Comparison of ENCODE assay signal across 32 cellular contexts in genomic region chr10:71297343-71297742, GRCh38.
"Had no signal": no experiment of that assay in that cellular context is flagged by ENCODE, and none has a peak within 500 bp of the region (broad histone marks: within the 10 kb centered on the region; RNA-seq: fewer than 3 reads in every experiment).

No MANE protein-coding gene starts in this region.

- ATAC-seq: activated CD8-positive, alpha-beta T cell treated with anti-CD3 and anti-CD28 coated beads, Interleukin-2, amount 10 ng/mL, durations not matched to agents 7 days and 5 days; activated naive CD4-positive, alpha-beta T cell treated with anti-CD3 and anti-CD28 coated beads, Interleukin-2, amount 50 U/mL, for 72 hours; body of pancreas; PC-3; Right ventricle myocardium inferior had no signal

- H3K27ac ChIP-seq: adrenal gland, body of pancreas, breast epithelium, coronary artery, Peyer's patch, RWPE1, WERI-Rb-1 had no signal

- H3K36me3 ChIP-seq: breast epithelium had no signal

- H3K36me3 Mint-ChIP-seq: activated naive CD4-positive, alpha-beta T cell treated with anti-CD3 and anti-CD28 coated beads, Interleukin-2, amount 50 U/mL, for 72 hours had no signal

- H3K4me3 Mint-ChIP-seq: activated CD4-positive, alpha-beta T cell treated with anti-CD3 and anti-CD28 coated beads, Interleukin-2, amount 10 ng/mL, durations not matched to agents 24 days and 14 days; activated CD8-positive, alpha-beta T cell treated with anti-CD3 and anti-CD28 coated beads, Interleukin-2, amount 10 ng/mL, durations not matched to agents 7 days and 5 days; activated naive CD4-positive, alpha-beta T cell treated with anti-CD3 and anti-CD28 coated beads for 36 hours; activated T-cell treated with anti-CD3 and anti-CD28 coated beads, Interleukin-2, amount 50 U/mL, for 24 hours had no signal

- H3K4me1 ChIP-seq: adrenal gland, breast epithelium, Peyer's patch had no signal

- H3K9me3 Mint-ChIP-seq: activated CD4-positive, alpha-beta T cell treated with anti-CD3 and anti-CD28 coated beads, Interleukin-2, amount 10 ng/mL, durations not matched to agents 24 days and 14 days; activated naive CD4-positive, alpha-beta T cell treated with anti-CD3 and anti-CD28 coated beads for 36 hours; activated naive CD4-positive, alpha-beta T cell treated with anti-CD3 and anti-CD28 coated beads, Interleukin-2, amount 50 U/mL, for 72 hours; activated T-cell treated with anti-CD3 and anti-CD28 coated beads, Interleukin-2, amount 50 U/mL, for 24 hours; activated T-helper 2 cell treated with anti-CD3 and anti-CD28 coated beads, Interferon-gamma antibody, Interleukin-2, Interleukin-4, amounts not matched to agents 10 μg/mL and 5 μg/mL and 100 μg/mL, durations not matched to agents 14 hours and 24 hours and 36 hours had no signal

- H3K9me3 ChIP-seq: adrenal gland, body of pancreas, breast epithelium, MG63, Peyer's patch had no signal

- H3K4me3 ChIP-seq: adrenal gland, body of pancreas, breast epithelium, coronary artery, MG63, Peyer's patch had no signal

- H3K27ac Mint-ChIP-seq: activated CD4-positive, alpha-beta T cell treated with anti-CD3 and anti-CD28 coated beads, Interleukin-2, amount 10 ng/mL, durations not matched to agents 24 days and 14 days; activated CD8-positive, alpha-beta T cell treated with anti-CD3 and anti-CD28 coated beads, Interleukin-2, amount 10 ng/mL, durations not matched to agents 7 days and 5 days; activated naive CD4-positive, alpha-beta T cell treated with anti-CD3 and anti-CD28 coated beads for 36 hours; activated naive CD4-positive, alpha-beta T cell treated with anti-CD3 and anti-CD28 coated beads, Interleukin-2, amount 50 U/mL, for 72 hours; activated T-cell treated with anti-CD3 and anti-CD28 coated beads, Interleukin-2, amount 50 U/mL, for 24 hours; activated T-helper 2 cell treated with anti-CD3 and anti-CD28 coated beads, Interferon-gamma antibody, Interleukin-2, Interleukin-4, amounts not matched to agents 10 μg/mL and 5 μg/mL and 100 μg/mL, durations not matched to agents 14 hours and 24 hours and 36 hours had no signal

- H3K4me1 Mint-ChIP-seq: activated CD4-positive, alpha-beta T cell treated with anti-CD3 and anti-CD28 coated beads, Interleukin-2, amount 10 ng/mL, durations not matched to agents 24 days and 14 days had no signal

- DNase-seq: activated CD4-positive, alpha-beta T cell treated with anti-CD3 and anti-CD28 coated beads for 1 hour; activated CD4-positive, alpha-beta T cell treated with anti-CD3 and anti-CD28 coated beads, Interleukin-2, amount 10 ng/mL, durations not matched to agents 24 days and 14 days; activated CD4-positive, alpha-beta T cell treated with anti-CD3 and anti-CD28 coated beads, Interleukin-2, amount 50 U/mL, for 48 hours; activated CD4-positive, CD25-positive, alpha-beta regulatory T cell; activated CD8-positive, alpha-beta T cell treated with anti-CD3 and anti-CD28 coated beads, Interleukin-2, amount 10 ng/mL, durations not matched to agents 7 days and 5 days; activated gamma-delta T cell; activated naive CD4-positive, alpha-beta T cell treated with anti-CD3 and anti-CD28 coated beads for 36 hours; activated T-cell treated with anti-CD3 and anti-CD28 coated beads, Interleukin-2, amount 50 U/mL, for 24 hours; adrenal gland; Kasumi-1; MG63; NCI-H1048; NCI-H1417; NCI-H146; NCI-H187; NCI-H2029 treated with DMSO at 0.1 percent for 48 hours; NCI-H2107; NCI-H2171; NCI-H524; NCI-H69; NK-92 treated with Interleukin-12 subunit alpha and Interleukin-12 subunit beta, amount 100 ng/mL, for 24 hours; PC-3; Peyer's patch; T1000; WERI-Rb-1 had no signal

- H3K27me3 ChIP-seq: adrenal gland, body of pancreas, breast epithelium, MG63, Peyer's patch had no signal
